ENCODE assay signal across 8 cellular contexts in the genomic region with DNA sequence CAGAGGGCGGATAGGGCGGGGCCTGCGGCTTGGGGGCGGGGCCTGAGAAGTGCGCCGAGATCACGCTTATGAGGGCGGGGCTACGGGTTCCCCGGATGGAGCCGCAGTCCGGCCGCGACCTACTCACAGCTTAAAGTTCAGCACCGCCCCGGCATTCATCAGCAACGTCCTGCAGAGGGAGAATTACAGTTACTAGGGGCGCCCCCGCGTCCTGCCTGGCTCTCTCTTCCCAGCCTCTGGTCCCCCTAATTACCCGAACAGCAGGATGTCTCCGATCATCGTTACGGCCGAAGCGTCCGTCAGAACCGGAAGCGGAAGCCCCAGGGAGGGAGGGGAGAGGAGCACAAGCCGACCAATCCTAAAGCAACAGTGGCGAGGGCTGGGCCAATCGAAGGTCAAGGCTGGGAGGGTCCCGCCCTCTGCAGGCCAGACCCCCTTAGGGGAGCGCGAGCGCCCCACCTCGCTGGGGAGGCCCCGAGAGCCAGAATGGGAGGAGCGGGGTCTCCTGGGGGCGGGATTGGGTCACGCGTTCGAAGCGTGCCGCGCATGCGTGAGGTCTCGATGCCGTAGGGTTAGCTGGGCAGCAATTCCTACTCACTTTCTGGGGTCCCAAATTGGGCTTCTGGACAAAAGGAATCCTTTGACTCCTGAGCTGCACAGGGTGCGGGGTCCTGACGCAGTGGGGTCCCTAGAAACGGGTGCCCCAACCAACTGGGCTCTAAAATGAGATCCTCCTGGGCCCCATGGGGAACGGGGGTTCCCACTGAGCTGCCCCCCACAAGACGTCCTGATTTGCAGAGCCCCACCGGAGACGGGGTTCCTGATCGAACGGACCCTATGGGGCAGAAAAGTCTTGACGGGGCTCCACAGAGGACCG. TPM values are rescaled to one million over a fixed set of nuclear protein-coding genes. Genes with fewer than 3 reads are reported as not detected.
DNase-seq lines count a peak whose midpoint lies in the region; ATAC-seq and TF ChIP-seq lines count a peak whose summit lies in the region.

A gene (minus strand): TSS at position 313 of the 877 bp plus-strand sequence. CDS start 34 bp downstream, at position 279.

- POLR2A ChIA-PET in SK-N-SH (lab: Yijun Ruan, JAX) = interaction anchor here (0.6 to 2.0 kb wide), 7 partner anchors 21 to 623 kb away, joined by 3 to 5 read pairs (median 3); a partner anchor contains a TSS

- peak within 1 kb of the TSS; percentile 100 for H3K4me2 ChIP-seq in SK-N-SH

- H3K9ac ChIP-seq in SK-N-SH = peak within 1 kb of the TSS; percentile 81

- DNase-seq in NCI-H1048 (lab: John Stamatoyannopoulos, UW) = peak; percentile 97
- DNase-seq in SK-N-SH = peak; percentile 99
- DNase-seq in activated naive CD4-positive, alpha-beta T cell treated with anti-CD3 and anti-CD28 coated beads, Interleukin-2, amount 50 U/mL, for 16 hours = peak; percentile 99
- peak; percentile 99 for DNase-seq in germinal center (ENCODE audit: low spot score)
- DNase-seq in non-pigmented ciliary epithelial cell (ENCODE audit: low read depth) = peak; percentile 93
- DNase-seq in superior temporal gyrus (ENCODE audit: extremely low spot score) = peak; percentile 99

- peaks cover 16 to 24% of the 10 kb centered on the region in 2 experiments for H3K36me3 ChIP-seq in SK-N-SH (replicated peaks in 1 of 2; ENCODE audit: control insufficient read depth in 1 of 2, insufficient read depth in 2 of 2, low read length in 1 of 2)

- peaks cover 46% of the 10 kb centered on the region for H3K79me2 ChIP-seq in SK-N-SH (ENCODE audit: insufficient read depth)

- peak; percentile 85 for ATAC-seq in HG02571 (IDR thresholded peaks at IDR 0.05; ENCODE audit: unreplicated experiment)

- peaks cover 7 to 12% of the 10 kb centered on the region in 2 experiments; a peak in 3 of 4 replicates for H3K4me1 ChIP-seq in SK-N-SH (ENCODE audit: control insufficient read depth in 1 of 2, insufficient read depth in 2 of 2, low read depth in 1 of 2, low read length in 1 of 2)

- no peaks in the 10 kb centered on the region for H3K27me3 ChIP-seq in SK-N-SH (ENCODE audit: insufficient read depth)

- peak within 1 kb of the TSS; percentile 89 to 95 for H3K27ac ChIP-seq in SK-N-SH (ENCODE audit: low read depth in 2 of 2, low read length in 1 of 2)

- WGBS in SK-N-SH (ENCODE audit: low lambda C conversion rate) = under 1% methylated on average over 27 of the region's 60 CpGs

- no peaks in the 10 kb centered on the region for H3K9me3 ChIP-seq in SK-N-SH

- TF ChIP-seq EP300 in SK-N-SH (IDR thresholded peaks at IDR 0.05; ENCODE audit: borderline replicate concordance in 1 of 2, low read depth in 1 of 2, low read length in 1 of 2) = no peak

- peaks cover 37% of the 10 kb centered on the region for H4K20me1 ChIP-seq in SK-N-SH (ENCODE audit: insufficient read depth)

- no peak for TF ChIP-seq CTCF in SK-N-SH (IDR thresholded peaks at IDR 0.05)

- peak within 1 kb of the TSS; percentile 92 for H2AFZ ChIP-seq in SK-N-SH (ENCODE audit: low read depth)

- CTCF ChIA-PET in SK-N-SH (lab: Yijun Ruan, JAX) = interaction anchor here (1.0 to 1.1 kb wide), 3 partner anchors 57 to 77 kb away, joined by 3 to 4 read pairs (median 3); no protein-coding TSS in a partner anchor

- TF ChIP-seq RAD21 in SK-N-SH (IDR thresholded peaks at IDR 0.05; ENCODE audit: low read length) = no peak

- H3F3A ChIP-seq in SK-N-SH (replicated peaks; ENCODE audit: insufficient read depth) = peaks cover 4% of the 10 kb centered on the region

- H3K4me3 ChIP-seq in GM08714 (ENCODE audit: low read length) (peak within 1 kb of the TSS; percentile 74), SK-N-SH (ENCODE audit: low read depth in 2 of 2, low read length in 1 of 2) (peak within 1 kb of the TSS; percentile 65 to 86)

- no peaks in the 10 kb centered on the region for H3K9me2 ChIP-seq in SK-N-SH

TF ChIP-seq in SK-N-SH, 30 proteins besides CTCF, POLR2A, EP300 and RAD21:
- TF ChIP-seq, protein P1, sequence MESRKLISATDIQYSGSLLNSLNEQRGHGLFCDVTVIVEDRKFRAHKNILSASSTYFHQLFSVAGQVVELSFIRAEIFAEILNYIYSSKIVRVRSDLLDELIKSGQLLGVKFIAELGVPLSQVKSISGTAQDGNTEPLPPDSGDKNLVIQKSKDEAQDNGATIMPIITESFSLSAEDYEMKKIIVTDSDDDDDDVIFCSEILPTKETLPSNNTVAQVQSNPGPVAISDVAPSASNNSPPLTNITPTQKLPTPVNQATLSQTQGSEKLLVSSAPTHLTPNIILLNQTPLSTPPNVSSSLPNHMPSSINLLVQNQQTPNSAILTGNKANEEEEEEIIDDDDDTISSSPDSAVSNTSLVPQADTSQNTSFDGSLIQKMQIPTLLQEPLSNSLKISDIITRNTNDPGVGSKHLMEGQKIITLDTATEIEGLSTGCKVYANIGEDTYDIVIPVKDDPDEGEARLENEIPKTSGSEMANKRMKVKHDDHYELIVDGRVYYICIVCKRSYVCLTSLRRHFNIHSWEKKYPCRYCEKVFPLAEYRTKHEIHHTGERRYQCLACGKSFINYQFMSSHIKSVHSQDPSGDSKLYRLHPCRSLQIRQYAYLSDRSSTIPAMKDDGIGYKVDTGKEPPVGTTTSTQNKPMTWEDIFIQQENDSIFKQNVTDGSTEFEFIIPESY (IDR thresholded peaks at IDR 0.05; ENCODE audit: borderline replicate concordance, low read depth) = no peak
- TF ChIP-seq, protein P2, sequence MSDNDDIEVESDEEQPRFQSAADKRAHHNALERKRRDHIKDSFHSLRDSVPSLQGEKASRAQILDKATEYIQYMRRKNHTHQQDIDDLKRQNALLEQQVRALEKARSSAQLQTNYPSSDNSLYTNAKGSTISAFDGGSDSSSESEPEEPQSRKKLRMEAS (IDR thresholded peaks at IDR 0.05; ENCODE audit: low read depth) = peak; percentile 87
- no peak; the same call in 1 of the 2 replicates for TF ChIP-seq SMC3 (IDR thresholded peaks at IDR 0.05; ENCODE audit: low read depth, low read length)
- TF ChIP-seq FOXM1 (IDR thresholded peaks at IDR 0.05; ENCODE audit: low read depth) = no peak
- TF ChIP-seq, protein P3, sequence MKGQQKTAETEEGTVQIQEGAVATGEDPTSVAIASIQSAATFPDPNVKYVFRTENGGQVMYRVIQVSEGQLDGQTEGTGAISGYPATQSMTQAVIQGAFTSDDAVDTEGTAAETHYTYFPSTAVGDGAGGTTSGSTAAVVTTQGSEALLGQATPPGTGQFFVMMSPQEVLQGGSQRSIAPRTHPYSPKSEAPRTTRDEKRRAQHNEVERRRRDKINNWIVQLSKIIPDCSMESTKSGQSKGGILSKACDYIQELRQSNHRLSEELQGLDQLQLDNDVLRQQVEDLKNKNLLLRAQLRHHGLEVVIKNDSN (IDR thresholded peaks at IDR 0.05; ENCODE audit: borderline replicate concordance, low read depth) = peak; percentile 46; the same call in 1 of the 2 replicates
- TF ChIP-seq NRF1 (IDR thresholded peaks at IDR 0.05; ENCODE audit: low read depth, low read length) = peak; percentile 95
- TF ChIP-seq MEF2A (IDR thresholded peaks at IDR 0.05; ENCODE audit: borderline replicate concordance, low read depth) = no peak
- peak; percentile 98 for TF ChIP-seq POLR2AphosphoS5 (IDR thresholded peaks at IDR 0.05; ENCODE audit: low read depth, low read length)
- TF ChIP-seq, protein P4, sequence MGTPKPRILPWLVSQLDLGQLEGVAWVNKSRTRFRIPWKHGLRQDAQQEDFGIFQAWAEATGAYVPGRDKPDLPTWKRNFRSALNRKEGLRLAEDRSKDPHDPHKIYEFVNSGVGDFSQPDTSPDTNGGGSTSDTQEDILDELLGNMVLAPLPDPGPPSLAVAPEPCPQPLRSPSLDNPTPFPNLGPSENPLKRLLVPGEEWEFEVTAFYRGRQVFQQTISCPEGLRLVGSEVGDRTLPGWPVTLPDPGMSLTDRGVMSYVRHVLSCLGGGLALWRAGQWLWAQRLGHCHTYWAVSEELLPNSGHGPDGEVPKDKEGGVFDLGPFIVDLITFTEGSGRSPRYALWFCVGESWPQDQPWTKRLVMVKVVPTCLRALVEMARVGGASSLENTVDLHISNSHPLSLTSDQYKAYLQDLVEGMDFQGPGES (IDR thresholded peaks at IDR 0.05; ENCODE audit: low read depth, low read length) = peak; percentile 71; the same call in 1 of the 2 replicates
- TF ChIP-seq GATA2 (CRISPR knock-in tag; IDR thresholded peaks at IDR 0.05) = no peak
- 0 out of 2 replicates have a peak, but pooled peaks have one; percentile 38 for TF ChIP-seq RFX5 (IDR thresholded peaks at IDR 0.05; ENCODE audit: low read length)
- no peak for TF ChIP-seq FOXJ3 (CRISPR knock-in tag; IDR thresholded peaks at IDR 0.05)
- TF ChIP-seq SIN3A (IDR thresholded peaks at IDR 0.05; ENCODE audit: borderline replicate concordance, low read depth, low read length) = no peak
- TF ChIP-seq GABPA (IDR thresholded peaks at IDR 0.05; ENCODE audit: low read depth) = peak; percentile 99
- TF ChIP-seq, protein P5, sequence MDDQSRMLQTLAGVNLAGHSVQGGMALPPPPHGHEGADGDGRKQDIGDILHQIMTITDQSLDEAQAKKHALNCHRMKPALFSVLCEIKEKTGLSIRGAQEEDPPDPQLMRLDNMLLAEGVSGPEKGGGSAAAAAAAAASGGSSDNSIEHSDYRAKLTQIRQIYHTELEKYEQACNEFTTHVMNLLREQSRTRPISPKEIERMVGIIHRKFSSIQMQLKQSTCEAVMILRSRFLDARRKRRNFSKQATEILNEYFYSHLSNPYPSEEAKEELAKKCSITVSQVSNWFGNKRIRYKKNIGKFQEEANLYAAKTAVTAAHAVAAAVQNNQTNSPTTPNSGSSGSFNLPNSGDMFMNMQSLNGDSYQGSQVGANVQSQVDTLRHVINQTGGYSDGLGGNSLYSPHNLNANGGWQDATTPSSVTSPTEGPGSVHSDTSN (IDR thresholded peaks at IDR 0.05) = no peak
- TF ChIP-seq TCF12 (IDR thresholded peaks at IDR 0.05) = no peak
- TF ChIP-seq MXI1 (IDR thresholded peaks at IDR 0.05; ENCODE audit: low read depth, low read length) = peak; percentile 66
- TF ChIP-seq EZH2phosphoT487 (IDR thresholded peaks at IDR 0.05; ENCODE audit: borderline replicate concordance, low read depth) = no peak
- TF ChIP-seq YY1 (IDR thresholded peaks at IDR 0.05; ENCODE audit: low read depth) = no peak
- TF ChIP-seq TAF1 (IDR thresholded peaks at IDR 0.05; ENCODE audit: borderline replicate concordance, low read depth, low read length) = peak; percentile 72; the same call in 1 of the 2 replicates
- TF ChIP-seq ELF1 (IDR thresholded peaks at IDR 0.05) = peak; percentile 94
- TF ChIP-seq RXRA (IDR thresholded peaks at IDR 0.05; ENCODE audit: borderline replicate concordance, low read depth) = no peak
- TF ChIP-seq CHD2 (IDR thresholded peaks at IDR 0.05; ENCODE audit: low read length, partially characterized antibody) = peak; percentile 83

RNA-seq across cellular contexts. Expression of the gene that starts here (rescaled TPM):
- 74.2 and 79.9 TPM in 2 replicates for polyA plus RNA-seq in SK-N-SH (2012; rRNA removed)
- 86.6 and 101 TPM in 2 replicates for polyA plus RNA-seq in SK-N-SH (2012; cell fraction: cytosol; rRNA removed)
- 67.7 and 70.5 TPM in 2 replicates for polyA plus RNA-seq in SK-N-SH (2012; cell fraction: nucleus; rRNA removed)

Comparison
In these comparisons a context has a peak if more than half of its experiments do, and no peak if none do; other contexts are left out.
1. Peak in every context shown above with its lines: DNase-seq, ATAC-seq, H3K4me3 ChIP-seq and H3K27ac ChIP-seq.